1 cellular context compared by ENCODE assay signal in the genomic region with DNA sequence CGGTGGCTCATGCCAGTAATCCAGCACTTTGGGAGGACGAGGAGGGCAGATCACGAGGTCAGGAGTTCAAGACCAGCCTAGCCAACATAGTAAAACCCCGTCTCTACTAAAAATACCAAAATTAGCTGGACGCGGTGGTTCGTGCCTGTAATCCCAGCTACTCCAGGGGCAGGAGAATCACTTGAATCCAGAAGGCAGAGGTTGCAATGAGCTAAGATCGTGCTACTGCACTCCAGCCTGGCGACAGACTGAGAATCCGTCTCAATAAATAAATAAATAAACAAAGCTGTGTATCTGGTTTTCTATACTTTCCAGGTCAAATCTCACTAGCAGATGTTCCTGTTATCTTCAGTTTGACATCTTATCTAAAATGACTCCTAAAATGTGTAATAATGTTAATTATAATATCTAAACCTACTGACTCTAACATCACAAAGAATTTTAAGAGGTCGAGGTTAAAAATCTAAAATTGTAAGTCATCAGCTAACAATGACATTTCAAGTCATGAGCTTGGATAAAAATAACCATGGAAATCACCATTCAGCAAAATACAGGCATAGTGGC.
TF ChIP-seq lines count a peak whose summit lies in the region.

No MANE protein-coding gene starts in this region.

TF ChIP-seq in HepG2, 621 proteins besides CTCF, POLR2A, EP300 and RAD21 (continued from another document and continues in another):
- TF ChIP-seq, protein P1, sequence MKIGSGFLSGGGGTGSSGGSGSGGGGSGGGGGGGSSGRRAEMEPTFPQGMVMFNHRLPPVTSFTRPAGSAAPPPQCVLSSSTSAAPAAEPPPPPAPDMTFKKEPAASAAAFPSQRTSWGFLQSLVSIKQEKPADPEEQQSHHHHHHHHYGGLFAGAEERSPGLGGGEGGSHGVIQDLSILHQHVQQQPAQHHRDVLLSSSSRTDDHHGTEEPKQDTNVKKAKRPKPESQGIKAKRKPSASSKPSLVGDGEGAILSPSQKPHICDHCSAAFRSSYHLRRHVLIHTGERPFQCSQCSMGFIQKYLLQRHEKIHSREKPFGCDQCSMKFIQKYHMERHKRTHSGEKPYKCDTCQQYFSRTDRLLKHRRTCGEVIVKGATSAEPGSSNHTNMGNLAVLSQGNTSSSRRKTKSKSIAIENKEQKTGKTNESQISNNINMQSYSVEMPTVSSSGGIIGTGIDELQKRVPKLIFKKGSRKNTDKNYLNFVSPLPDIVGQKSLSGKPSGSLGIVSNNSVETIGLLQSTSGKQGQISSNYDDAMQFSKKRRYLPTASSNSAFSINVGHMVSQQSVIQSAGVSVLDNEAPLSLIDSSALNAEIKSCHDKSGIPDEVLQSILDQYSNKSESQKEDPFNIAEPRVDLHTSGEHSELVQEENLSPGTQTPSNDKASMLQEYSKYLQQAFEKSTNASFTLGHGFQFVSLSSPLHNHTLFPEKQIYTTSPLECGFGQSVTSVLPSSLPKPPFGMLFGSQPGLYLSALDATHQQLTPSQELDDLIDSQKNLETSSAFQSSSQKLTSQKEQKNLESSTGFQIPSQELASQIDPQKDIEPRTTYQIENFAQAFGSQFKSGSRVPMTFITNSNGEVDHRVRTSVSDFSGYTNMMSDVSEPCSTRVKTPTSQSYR (CRISPR knock-in tag; IDR thresholded peaks at IDR 0.05; ENCODE audit: borderline replicate concordance) = no peak
- no peak for TF ChIP-seq ZBTB7B (CRISPR knock-in tag; IDR thresholded peaks at IDR 0.05)
- no peak for TF ChIP-seq FOXP1 (IDR thresholded peaks at IDR 0.05)
- TF ChIP-seq FOXP1 (CRISPR knock-in tag; IDR thresholded peaks at IDR 0.05) = no peak; the same call in 1 of the 2 replicates
- no peak for TF ChIP-seq TP53 (CRISPR knock-in tag; conservative IDR thresholded peaks at IDR 0.05)
- TF ChIP-seq, protein P2, sequence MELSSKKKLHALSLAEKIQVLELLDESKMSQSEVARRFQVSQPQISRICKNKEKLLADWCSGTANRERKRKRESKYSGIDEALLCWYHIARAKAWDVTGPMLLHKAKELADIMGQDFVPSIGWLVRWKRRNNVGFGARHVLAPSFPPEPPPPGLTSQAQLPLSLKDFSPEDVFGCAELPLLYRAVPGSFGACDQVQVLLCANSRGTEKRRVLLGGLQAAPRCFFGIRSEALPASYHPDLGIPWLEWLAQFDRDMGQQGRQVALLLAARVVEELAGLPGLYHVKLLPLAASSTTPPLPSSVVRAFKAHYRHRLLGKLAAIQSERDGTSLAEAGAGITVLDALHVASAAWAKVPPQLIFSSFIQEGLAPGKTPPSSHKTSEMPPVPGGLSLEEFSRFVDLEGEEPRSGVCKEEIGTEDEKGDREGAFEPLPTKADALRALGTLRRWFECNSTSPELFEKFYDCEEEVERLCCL (CRISPR knock-in tag; IDR thresholded peaks at IDR 0.05; ENCODE audit: borderline replicate concordance) = no peak
- TF ChIP-seq NPAS2 (CRISPR knock-in tag; IDR thresholded peaks at IDR 0.05; ENCODE audit: borderline replicate concordance) = no peak
- TF ChIP-seq ZNF367 (CRISPR knock-in tag; IDR thresholded peaks at IDR 0.05; ENCODE audit: borderline replicate concordance) = 0 out of 2 replicates have a peak, but pooled peaks have one; percentile 55
- TF ChIP-seq, protein P3, sequence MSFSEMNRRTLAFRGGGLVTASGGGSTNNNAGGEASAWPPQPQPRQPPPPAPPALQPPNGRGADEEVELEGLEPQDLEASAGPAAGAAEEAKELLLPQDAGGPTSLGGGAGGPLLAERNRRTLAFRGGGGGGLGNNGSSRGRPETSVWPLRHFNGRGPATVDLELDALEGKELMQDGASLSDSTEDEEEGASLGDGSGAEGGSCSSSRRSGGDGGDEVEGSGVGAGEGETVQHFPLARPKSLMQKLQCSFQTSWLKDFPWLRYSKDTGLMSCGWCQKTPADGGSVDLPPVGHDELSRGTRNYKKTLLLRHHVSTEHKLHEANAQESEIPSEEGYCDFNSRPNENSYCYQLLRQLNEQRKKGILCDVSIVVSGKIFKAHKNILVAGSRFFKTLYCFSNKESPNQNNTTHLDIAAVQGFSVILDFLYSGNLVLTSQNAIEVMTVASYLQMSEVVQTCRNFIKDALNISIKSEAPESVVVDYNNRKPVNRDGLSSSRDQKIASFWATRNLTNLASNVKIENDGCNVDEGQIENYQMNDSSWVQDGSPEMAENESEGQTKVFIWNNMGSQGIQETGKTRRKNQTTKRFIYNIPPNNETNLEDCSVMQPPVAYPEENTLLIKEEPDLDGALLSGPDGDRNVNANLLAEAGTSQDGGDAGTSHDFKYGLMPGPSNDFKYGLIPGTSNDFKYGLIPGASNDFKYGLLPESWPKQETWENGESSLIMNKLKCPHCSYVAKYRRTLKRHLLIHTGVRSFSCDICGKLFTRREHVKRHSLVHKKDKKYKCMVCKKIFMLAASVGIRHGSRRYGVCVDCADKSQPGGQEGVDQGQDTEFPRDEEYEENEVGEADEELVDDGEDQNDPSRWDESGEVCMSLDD (CRISPR knock-in tag; IDR thresholded peaks at IDR 0.05; ENCODE audit: borderline replicate concordance) = 0 out of 2 replicates have a peak, but pooled peaks have one; percentile 20
- no peak for TF ChIP-seq ZNF264 (CRISPR knock-in tag; IDR thresholded peaks at IDR 0.05)
- 0 out of 2 replicates have a peak, but pooled peaks have one; percentile 32 for TF ChIP-seq ZNF24 (IDR thresholded peaks at IDR 0.05)
- TF ChIP-seq ZNF660 (CRISPR knock-in tag; IDR thresholded peaks at IDR 0.05; ENCODE audit: borderline replicate concordance, low read depth) = no peak
- TF ChIP-seq, protein P4, sequence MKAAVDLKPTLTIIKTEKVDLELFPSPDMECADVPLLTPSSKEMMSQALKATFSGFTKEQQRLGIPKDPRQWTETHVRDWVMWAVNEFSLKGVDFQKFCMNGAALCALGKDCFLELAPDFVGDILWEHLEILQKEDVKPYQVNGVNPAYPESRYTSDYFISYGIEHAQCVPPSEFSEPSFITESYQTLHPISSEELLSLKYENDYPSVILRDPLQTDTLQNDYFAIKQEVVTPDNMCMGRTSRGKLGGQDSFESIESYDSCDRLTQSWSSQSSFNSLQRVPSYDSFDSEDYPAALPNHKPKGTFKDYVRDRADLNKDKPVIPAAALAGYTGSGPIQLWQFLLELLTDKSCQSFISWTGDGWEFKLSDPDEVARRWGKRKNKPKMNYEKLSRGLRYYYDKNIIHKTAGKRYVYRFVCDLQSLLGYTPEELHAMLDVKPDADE (CRISPR knock-in tag; IDR thresholded peaks at IDR 0.05) = 0 out of 2 replicates have a peak, but pooled peaks have one; percentile 77
- no peak for TF ChIP-seq ZNF558 (CRISPR knock-in tag; IDR thresholded peaks at IDR 0.05; ENCODE audit: borderline replicate concordance)
- TF ChIP-seq, protein P5, sequence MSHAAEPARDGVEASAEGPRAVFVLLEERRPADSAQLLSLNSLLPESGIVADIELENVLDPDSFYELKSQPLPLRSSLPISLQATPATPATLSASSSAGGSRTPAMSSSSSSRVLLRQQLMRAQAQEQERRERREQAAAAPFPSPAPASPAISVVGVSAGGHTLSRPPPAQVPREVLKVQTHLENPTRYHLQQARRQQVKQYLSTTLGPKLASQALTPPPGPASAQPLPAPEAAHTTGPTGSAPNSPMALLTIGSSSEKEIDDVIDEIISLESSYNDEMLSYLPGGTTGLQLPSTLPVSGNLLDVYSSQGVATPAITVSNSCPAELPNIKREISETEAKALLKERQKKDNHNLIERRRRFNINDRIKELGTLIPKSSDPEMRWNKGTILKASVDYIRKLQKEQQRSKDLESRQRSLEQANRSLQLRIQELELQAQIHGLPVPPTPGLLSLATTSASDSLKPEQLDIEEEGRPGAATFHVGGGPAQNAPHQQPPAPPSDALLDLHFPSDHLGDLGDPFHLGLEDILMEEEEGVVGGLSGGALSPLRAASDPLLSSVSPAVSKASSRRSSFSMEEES (CRISPR knock-in tag; IDR thresholded peaks at IDR 0.05) = no peak
- TF ChIP-seq HDAC1 (CRISPR knock-in tag; IDR thresholded peaks at IDR 0.05) = no peak
- TF ChIP-seq, protein P6, sequence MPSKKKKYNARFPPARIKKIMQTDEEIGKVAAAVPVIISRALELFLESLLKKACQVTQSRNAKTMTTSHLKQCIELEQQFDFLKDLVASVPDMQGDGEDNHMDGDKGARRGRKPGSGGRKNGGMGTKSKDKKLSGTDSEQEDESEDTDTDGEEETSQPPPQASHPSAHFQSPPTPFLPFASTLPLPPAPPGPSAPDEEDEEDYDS (CRISPR knock-in tag; IDR thresholded peaks at IDR 0.05) = no peak
- TF ChIP-seq, protein P7, sequence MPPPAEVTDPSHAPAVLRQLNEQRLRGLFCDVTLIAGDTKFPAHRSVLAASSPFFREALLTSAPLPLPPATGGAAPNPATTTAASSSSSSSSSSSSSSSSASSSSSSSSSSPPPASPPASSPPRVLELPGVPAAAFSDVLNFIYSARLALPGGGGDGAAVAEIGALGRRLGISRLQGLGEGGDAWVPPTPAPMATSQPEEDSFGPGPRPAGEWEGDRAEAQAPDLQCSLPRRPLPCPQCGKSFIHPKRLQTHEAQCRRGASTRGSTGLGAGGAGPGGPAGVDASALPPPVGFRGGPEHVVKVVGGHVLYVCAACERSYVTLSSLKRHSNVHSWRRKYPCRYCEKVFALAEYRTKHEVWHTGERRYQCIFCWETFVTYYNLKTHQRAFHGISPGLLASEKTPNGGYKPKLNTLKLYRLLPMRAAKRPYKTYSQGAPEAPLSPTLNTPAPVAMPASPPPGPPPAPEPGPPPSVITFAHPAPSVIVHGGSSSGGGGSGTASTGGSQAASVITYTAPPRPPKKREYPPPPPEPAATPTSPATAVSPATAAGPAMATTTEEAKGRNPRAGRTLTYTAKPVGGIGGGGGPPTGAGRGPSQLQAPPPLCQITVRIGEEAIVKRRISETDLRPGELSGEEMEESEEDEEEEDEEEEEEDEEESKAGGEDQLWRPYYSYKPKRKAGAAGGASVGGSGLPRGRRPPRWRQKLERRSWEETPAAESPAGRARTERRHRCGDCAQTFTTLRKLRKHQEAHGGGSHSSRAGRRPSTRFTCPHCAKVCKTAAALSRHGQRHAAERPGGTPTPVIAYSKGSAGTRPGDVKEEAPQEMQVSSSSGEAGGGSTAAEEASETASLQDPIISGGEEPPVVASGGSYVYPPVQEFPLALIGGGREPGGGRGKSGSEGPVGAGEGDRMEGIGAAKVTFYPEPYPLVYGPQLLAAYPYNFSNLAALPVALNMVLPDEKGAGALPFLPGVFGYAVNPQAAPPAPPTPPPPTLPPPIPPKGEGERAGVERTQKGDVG (CRISPR knock-in tag; IDR thresholded peaks at IDR 0.05; ENCODE audit: borderline replicate concordance) = no peak
- TF ChIP-seq RARG (CRISPR knock-in tag; IDR thresholded peaks at IDR 0.05; ENCODE audit: low read depth) = 0 out of 2 replicates have a peak, but pooled peaks have one; percentile 3
- TF ChIP-seq CEBPG (CRISPR knock-in tag; IDR thresholded peaks at IDR 0.05) = no peak
- TF ChIP-seq ZBTB8A (CRISPR knock-in tag; IDR thresholded peaks at IDR 0.05; ENCODE audit: borderline replicate concordance, low read depth) = no peak
- TF ChIP-seq CC2D1A (CRISPR knock-in tag; IDR thresholded peaks at IDR 0.05) = no peak
- TF ChIP-seq JARID2 (CRISPR knock-in tag; IDR thresholded peaks at IDR 0.05; ENCODE audit: insufficient replicate concordance) = no peak
- TF ChIP-seq, protein P8, sequence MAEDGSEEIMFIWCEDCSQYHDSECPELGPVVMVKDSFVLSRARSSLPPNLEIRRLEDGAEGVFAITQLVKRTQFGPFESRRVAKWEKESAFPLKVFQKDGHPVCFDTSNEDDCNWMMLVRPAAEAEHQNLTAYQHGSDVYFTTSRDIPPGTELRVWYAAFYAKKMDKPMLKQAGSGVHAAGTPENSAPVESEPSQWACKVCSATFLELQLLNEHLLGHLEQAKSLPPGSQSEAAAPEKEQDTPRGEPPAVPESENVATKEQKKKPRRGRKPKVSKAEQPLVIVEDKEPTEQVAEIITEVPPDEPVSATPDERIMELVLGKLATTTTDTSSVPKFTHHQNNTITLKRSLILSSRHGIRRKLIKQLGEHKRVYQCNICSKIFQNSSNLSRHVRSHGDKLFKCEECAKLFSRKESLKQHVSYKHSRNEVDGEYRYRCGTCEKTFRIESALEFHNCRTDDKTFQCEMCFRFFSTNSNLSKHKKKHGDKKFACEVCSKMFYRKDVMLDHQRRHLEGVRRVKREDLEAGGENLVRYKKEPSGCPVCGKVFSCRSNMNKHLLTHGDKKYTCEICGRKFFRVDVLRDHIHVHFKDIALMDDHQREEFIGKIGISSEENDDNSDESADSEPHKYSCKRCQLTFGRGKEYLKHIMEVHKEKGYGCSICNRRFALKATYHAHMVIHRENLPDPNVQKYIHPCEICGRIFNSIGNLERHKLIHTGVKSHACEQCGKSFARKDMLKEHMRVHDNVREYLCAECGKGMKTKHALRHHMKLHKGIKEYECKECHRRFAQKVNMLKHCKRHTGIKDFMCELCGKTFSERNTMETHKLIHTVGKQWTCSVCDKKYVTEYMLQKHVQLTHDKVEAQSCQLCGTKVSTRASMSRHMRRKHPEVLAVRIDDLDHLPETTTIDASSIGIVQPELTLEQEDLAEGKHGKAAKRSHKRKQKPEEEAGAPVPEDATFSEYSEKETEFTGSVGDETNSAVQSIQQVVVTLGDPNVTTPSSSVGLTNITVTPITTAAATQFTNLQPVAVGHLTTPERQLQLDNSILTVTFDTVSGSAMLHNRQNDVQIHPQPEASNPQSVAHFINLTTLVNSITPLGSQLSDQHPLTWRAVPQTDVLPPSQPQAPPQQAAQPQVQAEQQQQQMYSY (CRISPR knock-in tag; IDR thresholded peaks at IDR 0.05) = 0 out of 2 replicates have a peak, but pooled peaks have one; percentile 21
- TF ChIP-seq MEIS2 (CRISPR knock-in tag; IDR thresholded peaks at IDR 0.05) = 0 out of 2 replicates have a peak, but pooled peaks have one; percentile 4
- TF ChIP-seq ATAD3A (CRISPR knock-in tag; IDR thresholded peaks at IDR 0.05) = no peak
- TF ChIP-seq ZNF354B (CRISPR knock-in tag; IDR thresholded peaks at IDR 0.05) = no peak
- TF ChIP-seq NCOR1 (IDR thresholded peaks at IDR 0.05; ENCODE audit: borderline replicate concordance, low read length) = no peak
- TF ChIP-seq ZNF350 (CRISPR knock-in tag; IDR thresholded peaks at IDR 0.05; ENCODE audit: borderline replicate concordance, low read depth) = 0 out of 2 replicates have a peak, but pooled peaks have one; percentile 11
- no peak for TF ChIP-seq EZH2 (conservative IDR thresholded peaks at IDR 0.05; ENCODE audit: low read depth, low read length)
- TF ChIP-seq ZNF773 (CRISPR knock-in tag; IDR thresholded peaks at IDR 0.05; ENCODE audit: borderline replicate concordance) = no peak
- no peak for TF ChIP-seq NR3C1 (CRISPR knock-in tag; IDR thresholded peaks at IDR 0.05)
- TF ChIP-seq, protein P9, sequence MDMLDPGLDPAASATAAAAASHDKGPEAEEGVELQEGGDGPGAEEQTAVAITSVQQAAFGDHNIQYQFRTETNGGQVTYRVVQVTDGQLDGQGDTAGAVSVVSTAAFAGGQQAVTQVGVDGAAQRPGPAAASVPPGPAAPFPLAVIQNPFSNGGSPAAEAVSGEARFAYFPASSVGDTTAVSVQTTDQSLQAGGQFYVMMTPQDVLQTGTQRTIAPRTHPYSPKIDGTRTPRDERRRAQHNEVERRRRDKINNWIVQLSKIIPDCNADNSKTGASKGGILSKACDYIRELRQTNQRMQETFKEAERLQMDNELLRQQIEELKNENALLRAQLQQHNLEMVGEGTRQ (IDR thresholded peaks at IDR 0.05; ENCODE audit: low read depth, low read length) = no peak
- TF ChIP-seq, protein P9 (CRISPR knock-in tag; IDR thresholded peaks at IDR 0.05; ENCODE audit: borderline replicate concordance) = peak; percentile 56
- peak; percentile 43; the same call in 1 of the 2 replicates for TF ChIP-seq ATF1 (CRISPR knock-in tag; IDR thresholded peaks at IDR 0.05)
- TF ChIP-seq NR1H2 (CRISPR knock-in tag; IDR thresholded peaks at IDR 0.05; ENCODE audit: borderline replicate concordance, low read depth) = no peak
